In the genomic region with DNA sequence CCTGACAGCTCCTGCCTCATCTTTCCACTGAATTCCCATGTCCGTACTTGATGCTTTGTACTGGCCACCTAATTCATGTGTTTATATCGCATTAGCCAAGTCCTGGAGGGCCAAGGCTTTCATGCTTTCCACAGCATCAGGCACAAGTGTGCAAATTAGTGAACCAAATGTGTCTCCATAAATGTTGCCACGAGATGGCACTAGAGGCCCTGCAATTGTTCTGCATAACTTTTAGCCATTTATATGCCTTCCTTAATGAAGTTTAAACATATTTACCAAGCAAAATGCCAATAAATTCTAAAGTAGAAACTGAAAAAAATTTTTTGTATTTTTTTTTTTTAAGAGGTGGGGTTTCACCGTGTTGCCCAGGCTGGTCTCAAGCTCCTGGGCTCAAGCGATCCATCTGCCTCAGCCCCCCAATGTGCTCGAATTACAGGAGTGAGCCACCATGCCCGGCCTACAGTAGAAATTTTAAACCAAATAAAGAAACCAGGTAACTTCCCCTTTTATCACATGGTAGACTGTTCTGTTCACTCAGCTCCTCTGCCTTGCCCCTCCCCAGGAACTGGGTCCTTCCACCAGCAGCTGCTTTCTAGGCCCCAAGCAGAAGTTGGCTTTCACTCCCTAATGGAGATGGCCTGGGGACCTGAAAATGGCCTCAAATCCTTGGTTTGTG, we compare ENCODE assay signal across 8 cellular contexts. TPM values are rescaled to one million over a fixed set of nuclear protein-coding genes. Genes with fewer than 3 reads are reported as not detected.
A peak's percentile ranks its signal among the peaks of the same experiment; 100 is the strongest.
DNase-seq lines count a peak whose midpoint lies in the region; ATAC-seq and TF ChIP-seq lines count a peak whose summit lies in the region.

No MANE protein-coding gene starts in this region.

- H3K18ac ChIP-seq in mesenchymal stem cell (ENCODE audit: low read depth in 1 of 2, low read length in 2 of 2), result no peak overlapping the region

- peak; percentile 91 for TF ChIP-seq CTCF in 22Rv1 (IDR thresholded peaks at IDR 0.05)
- peak; percentile 62 for TF ChIP-seq CTCF in GM12865 (IDR thresholded peaks at IDR 0.05; ENCODE audit: insufficient read depth, low read depth, low read length, missing control alignments)
- TF ChIP-seq CTCF in dorsolateral prefrontal cortex (IDR thresholded peaks at IDR 0.05 in 54 of 56, conservative IDR thresholded peaks at IDR 0.05 in 2 of 56; ENCODE audit: low read depth in 1 of 56, partially characterized antibody in 56 of 56), result peak; percentile 62 to 89 (median 80)

- H3K4ac ChIP-seq in mesenchymal stem cell (ENCODE audit: low read depth in 1 of 2, low read length in 2 of 2), result no peak overlapping the region

- H3K14ac ChIP-seq in mesenchymal stem cell (ENCODE audit: low read length in 2 of 2), result no peak overlapping the region

- 74% methylated on average over 7 of the region's 7 CpGs for WGBS in mesenchymal stem cell

- H3K9me3 ChIP-seq in mesenchymal stem cell (ENCODE audit: control insufficient read depth, low read length), result no peaks in the 10 kb centered on the region

- intact Hi-C loops in dorsolateral prefrontal cortex (cut with DNase I), result loop anchor here (5.0 kb wide), 4 partner anchors 34 to 454 kb away; a partner anchor contains a TSS

- H3K27me3 ChIP-seq in dorsolateral prefrontal cortex, result no peaks in the 10 kb centered on the region
- H3K27me3 ChIP-seq in mesenchymal stem cell (ENCODE audit: control insufficient read depth in 1 of 2, insufficient read depth in 1 of 2, low read length in 2 of 2), result no peaks in the 10 kb centered on the region

- no peaks in the 10 kb centered on the region for H3K4me1 ChIP-seq in mesenchymal stem cell (ENCODE audit: control insufficient read depth, insufficient read depth, low read depth, low read length)

- H2BK12ac ChIP-seq in mesenchymal stem cell (ENCODE audit: low read length in 2 of 2), result no peak overlapping the region

- no peak overlapping the region for H3K9ac ChIP-seq in mesenchymal stem cell (ENCODE audit: low read length)

- no peak overlapping the region for H2BK5ac ChIP-seq in mesenchymal stem cell (ENCODE audit: low read depth, low read length, poor library complexity, severe bottlenecking)

- no peak overlapping the region for H2AFZ ChIP-seq in mesenchymal stem cell (ENCODE audit: low read depth, low read length)

- peaks cover 34% of the 10 kb centered on the region for H3K79me1 ChIP-seq in mesenchymal stem cell (replicated peaks; ENCODE audit: low read length, poor library complexity, severe bottlenecking)

- no peak overlapping the region for H2BK120ac ChIP-seq in mesenchymal stem cell (ENCODE audit: low read depth, low read length)

- H4K91ac ChIP-seq in mesenchymal stem cell (ENCODE audit: low read length), result no peak overlapping the region

- no peak overlapping the region for H2AK5ac ChIP-seq in mesenchymal stem cell (ENCODE audit: low read length, severe bottlenecking)

- H3K4me2 ChIP-seq in mesenchymal stem cell (ENCODE audit: low read length, poor library complexity, severe bottlenecking), result no peak overlapping the region

- H3K36me3 ChIP-seq in mesenchymal stem cell (ENCODE audit: control insufficient read depth in 1 of 2, insufficient read depth in 2 of 2, low read depth in 1 of 2, low read length in 2 of 2), result peaks cover 13 to 22% of the 10 kb centered on the region in 2 experiments

- H3K27ac ChIP-seq in 22Rv1 (no peak overlapping the region), dorsolateral prefrontal cortex (peak overlapping the region in 26 of 59 donors; percentile 1 to 86 (median 42)), mesenchymal stem cell (ENCODE audit: low read length, poor library complexity, severe bottlenecking) (no peak overlapping the region)

- no peak for ATAC-seq in HG02763 (IDR thresholded peaks at IDR 0.05; ENCODE audit: unreplicated experiment)

- H4K8ac ChIP-seq in mesenchymal stem cell (ENCODE audit: low read length), result no peak overlapping the region

- no peak overlapping the region for H2BK15ac ChIP-seq in mesenchymal stem cell (ENCODE audit: low read depth, poor library complexity, severe bottlenecking)

- H3K4me3 ChIP-seq in GM12865 (ENCODE audit: low read depth, low read length) (no peak overlapping the region), dorsolateral prefrontal cortex (no peak overlapping the region), mesenchymal stem cell (ENCODE audit: insufficient read depth in 1 of 2, low read depth in 1 of 2, low read length in 2 of 2) (no peak overlapping the region)

- no peak overlapping the region for H3K23ac ChIP-seq in mesenchymal stem cell (ENCODE audit: low read length in 2 of 2)

- DNase-seq in GM12865 (ENCODE audit: low read depth) (peak; percentile 68), NCI-H1105 treated with DMSO at 0.1 percent for 48 hours (lab: John Stamatoyannopoulos, UW) (peak; percentile 12), dorsolateral prefrontal cortex (peak in 5 of 10 donors; percentile 55 to 82 (median 62)), mesenchymal stem cell (peak; percentile 62), stromal cell of bone marrow (ENCODE audit: low read depth) (peak; percentile 31)
- DNase-seq in activated CD4-positive, CD25-positive, alpha-beta regulatory T cell treated with anti-CD3 and anti-CD28 coated beads, Interleukin-2, amount 50 U/mL, for 16 hours (ENCODE audit: low read depth, low spot score), result peak; percentile 21

RNA-seq across cellular contexts. Expression of a gene that starts 20.8 kb away (rescaled TPM):
- 10 to 100 TPM in 86 of 120 experiments, 1 to 10 TPM in 34; 5.0 to 35.2 (median 12.5) TPM for total RNA-seq in dorsolateral prefrontal cortex
- polyA plus RNA-seq in mesenchymal stem cell (2013, experiment 1 of 2), result 4.8 TPM
- 4.1 TPM for polyA plus RNA-seq in mesenchymal stem cell (2013, experiment 2 of 2)

RNA-seq across cellular contexts. Expression of a gene that starts 49.0 kb away (rescaled TPM):
- 10 to 100 TPM; 25.6 to 48.0 (median 34.6) TPM for total RNA-seq in dorsolateral prefrontal cortex
- 22.5 TPM for polyA plus RNA-seq in mesenchymal stem cell (2013, experiment 1 of 2)
- 21.0 TPM for polyA plus RNA-seq in mesenchymal stem cell (2013, experiment 2 of 2)

RNA-seq across cellular contexts. Expression of a gene that starts 49.5 kb away (rescaled TPM):
- total RNA-seq in dorsolateral prefrontal cortex, result 10 to 100 TPM in 58 of 120 experiments, 1 to 10 TPM in 62; 4.0 to 15.7 (median 9.8) TPM
- 0.97 TPM for polyA plus RNA-seq in mesenchymal stem cell (2013, experiment 1 of 2)
- 1.1 TPM for polyA plus RNA-seq in mesenchymal stem cell (2013, experiment 2 of 2)
